8 cellular contexts compared by ENCODE assay signal in genomic region chr4:48653217-48654014, GRCh38.
DNase-seq lines count a peak whose midpoint lies in the region; ATAC-seq and TF ChIP-seq lines count a peak whose summit lies in the region.

No MANE protein-coding gene starts in this region.

- no peaks in the 10 kb centered on the region for H3K36me3 ChIP-seq in left ventricle myocardium inferior

- peaks cover 62% of the 10 kb centered on the region for H3K4me1 ChIP-seq in left ventricle myocardium inferior

- no peak for TF ChIP-seq CTCF in left ventricle myocardium inferior (IDR thresholded peaks at IDR 0.05; ENCODE audit: borderline replicate concordance)

- DNase-seq in KBM-7, result peak; percentile 41
- DNase-seq in activated effector memory CD4-positive, alpha-beta T cell treated with Interleukin-2 at 50 U/mL for 16 hours, result peak; percentile 33
- DNase-seq in left ventricle myocardium inferior, result peak; percentile 57
- DNase-seq in stimulated activated CD4-positive, alpha-beta T cell treated with anti-CD3 and anti-CD28 coated beads, Interleukin-15, amount 100 ng/mL, for 48 hours (ENCODE audit: low read depth in 2 of 2), result peak; percentile 7 to 15
- no peak for DNase-seq in NCI-H524 (lab: John Stamatoyannopoulos, UW)

- H3K27me3 ChIP-seq in left ventricle myocardium inferior (ENCODE audit: low read depth), result no peaks in the 10 kb centered on the region

- no peaks in the 10 kb centered on the region for H3K9me3 ChIP-seq in left ventricle myocardium inferior (replicated peaks)

- ATAC-seq in GM18502 (IDR thresholded peaks at IDR 0.05; ENCODE audit: poor library complexity, unreplicated experiment) (no peak), GM18909 (IDR thresholded peaks at IDR 0.05; ENCODE audit: poor library complexity, unreplicated experiment) (no peak), esophagus mucosa (no peak)

- in situ Hi-C loops in KBM-7 (cut with MboI; ENCODE audit: low pct_unique_long_range_greater_than_20kb, low sequenced_read_pairs), result no loop called here

- H3K4me3 ChIP-seq in left ventricle myocardium inferior, result peak overlapping the region; percentile 54

- H3K27ac ChIP-seq in left ventricle myocardium inferior (replicated peaks), result peak overlapping the region; percentile 80

- intact Hi-C loops in left ventricle myocardium inferior (cut with micrococcal nuclease), result no loop called here

Comparison
In these comparisons a context has a peak if more than half of its experiments do, and no peak if none do; other contexts are left out.
1. DNase-seq: peak in KBM-7 (single experiment), activated effector memory CD4-positive, alpha-beta T cell treated with Interleukin-2 at 50 U/mL for 16 hours (single experiment), left ventricle myocardium inferior (single experiment) and stimulated activated CD4-positive, alpha-beta T cell treated with anti-CD3 and anti-CD28 coated beads, Interleukin-15, amount 100 ng/mL, for 48 hours (2 of 2); none in NCI-H524 (0 of 2).